Comparison of ENCODE assay signal across 12 cellular contexts in genomic region chr14:94143239-94143638, GRCh38. TPM values are rescaled to one million over a fixed set of nuclear protein-coding genes. Genes with fewer than 3 reads are reported as not detected.
DNase-seq lines count a peak whose midpoint lies in the region; ATAC-seq and TF ChIP-seq lines count a peak whose summit lies in the region.
"Had no signal": no experiment of that assay in that cellular context is flagged by ENCODE, and none has a peak within 500 bp of the region (broad histone marks: within the 10 kb centered on the region; RNA-seq: fewer than 3 reads in every experiment).

No MANE protein-coding gene starts in this region.

- no peak for TF ChIP-seq EP300 in SK-N-SH (IDR thresholded peaks at IDR 0.05; ENCODE audit: borderline replicate concordance in 1 of 2, low read depth in 1 of 2, low read length in 1 of 2)

- H4K20me1 ChIP-seq in SK-N-SH (ENCODE audit: insufficient read depth): no peaks in the 10 kb centered on the region

- TF ChIP-seq CTCF in BJ (IDR thresholded peaks at IDR 0.05; ENCODE audit: insufficient read depth, low read depth, low read length): peak; percentile 36
- TF ChIP-seq CTCF in GM12873 (IDR thresholded peaks at IDR 0.05; ENCODE audit: insufficient read depth, low read depth, low read length, missing control alignments): peak; percentile 49
- TF ChIP-seq CTCF in SK-N-SH (IDR thresholded peaks at IDR 0.05): peak; percentile 35; the same call in 1 of the 2 replicates
- TF ChIP-seq CTCF in foreskin fibroblast (IDR thresholded peaks at IDR 0.05; ENCODE audit: low read depth, low read length): peak; percentile 24
- TF ChIP-seq CTCF in colonic mucosa (IDR thresholded peaks at IDR 0.05): no peak
- peak in 3 of 6 experiments; percentile 6 to 16 (median 14) for TF ChIP-seq CTCF in Peyer's patch (IDR thresholded peaks at IDR 0.05)

- no peaks in the 10 kb centered on the region for H3F3A ChIP-seq in SK-N-SH (replicated peaks; ENCODE audit: insufficient read depth)

- POLR2A ChIA-PET in BJ (lab: Charles Lee) (no interaction called here), SK-N-SH (lab: Yijun Ruan, JAX) (no interaction called here)

- H3K9me3 ChIP-seq in SK-N-SH (no peaks in the 10 kb centered on the region), colonic mucosa (no peaks in the 10 kb centered on the region), Peyer's patch (no peaks in the 10 kb centered on the region)
- H3K9me3 ChIP-seq: esophagus squamous epithelium, lower lobe of right lung had no signal

- no peak for ATAC-seq in HG03108 (IDR thresholded peaks at IDR 0.05; ENCODE audit: unreplicated experiment)
- ATAC-seq: lower lobe of right lung had no signal

- H3K27me3 ChIP-seq in BJ (ENCODE audit: control insufficient read depth, insufficient read depth, low read length) (peaks cover 3% of the 10 kb centered on the region), SK-N-SH (ENCODE audit: insufficient read depth) (no peaks in the 10 kb centered on the region), colonic mucosa (no peaks in the 10 kb centered on the region), Peyer's patch (no peaks in the 10 kb centered on the region)

- no peaks in the 10 kb centered on the region for H3K9me2 ChIP-seq in SK-N-SH

- no peak overlapping the region for H3K9ac ChIP-seq in SK-N-SH
- no peak overlapping the region for H3K9ac ChIP-seq in colonic mucosa (ENCODE audit: low read depth in 2 of 2, low read length in 2 of 2)

- no peaks in the 10 kb centered on the region for H3K4me1 ChIP-seq in SK-N-SH (ENCODE audit: control insufficient read depth in 1 of 2, insufficient read depth in 2 of 2, low read depth in 1 of 2, low read length in 1 of 2)
- H3K4me1 ChIP-seq in colonic mucosa: no peaks in the 10 kb centered on the region
- H3K4me1 ChIP-seq in Peyer's patch: no peaks in the 10 kb centered on the region
- H3K4me1 ChIP-seq: esophagus squamous epithelium had no signal

- no peaks in the 10 kb centered on the region for H3K36me3 ChIP-seq in BJ (ENCODE audit: control insufficient read depth, insufficient read depth, low read length)
- no peaks in the 10 kb centered on the region for H3K36me3 ChIP-seq in SK-N-SH (replicated peaks in 1 of 2; ENCODE audit: control insufficient read depth in 1 of 2, insufficient read depth in 2 of 2, low read length in 1 of 2)
- H3K36me3 ChIP-seq in colonic mucosa: no peaks in the 10 kb centered on the region
- no peaks in the 10 kb centered on the region for H3K36me3 ChIP-seq in Peyer's patch
- H3K36me3 ChIP-seq: esophagus squamous epithelium, lower lobe of right lung had no signal

- peak; percentile 37 for TF ChIP-seq RAD21 in SK-N-SH (IDR thresholded peaks at IDR 0.05; ENCODE audit: low read length)

- H3K27ac ChIP-seq in SK-N-SH (ENCODE audit: low read depth in 2 of 2, low read length in 1 of 2): no peak overlapping the region
- no peak overlapping the region for H3K27ac ChIP-seq in colonic mucosa
- H3K27ac ChIP-seq in Peyer's patch: no peak overlapping the region
- H3K27ac ChIP-seq: esophagus squamous epithelium, lower lobe of right lung had no signal

- no peak for TF ChIP-seq POLR2A in Peyer's patch (IDR thresholded peaks at IDR 0.05)

- no peak overlapping the region for H2AFZ ChIP-seq in SK-N-SH (ENCODE audit: low read depth)

- no peaks in the 10 kb centered on the region for H3K79me2 ChIP-seq in SK-N-SH (ENCODE audit: insufficient read depth)

- intact Hi-C loops in colonic mucosa (cut with DNase I): no loop called here

- CTCF ChIA-PET in BJ (lab: Yijun Ruan, JAX): interaction anchor here (0.7 to 9.7 kb wide), 6 partner anchors 8 to 115 kb away, joined by 3 to 248 read pairs (median 4); no protein-coding TSS in a partner anchor
- CTCF ChIA-PET in SK-N-SH (lab: Yijun Ruan, JAX): interaction anchor here (0.8 to 4.7 kb wide), 8 partner anchors 12 to 488 kb away, joined by 3 to 28 read pairs (median 10); partner anchors contain the start of gene IFI27L2

- H3K4me3 ChIP-seq in BJ (ENCODE audit: low read depth, low read length): no peak overlapping the region
- no peak overlapping the region for H3K4me3 ChIP-seq in SK-N-SH (ENCODE audit: low read depth in 2 of 2, low read length in 1 of 2)
- H3K4me3 ChIP-seq in foreskin fibroblast (ENCODE audit: low read depth in 1 of 2, low read length in 2 of 2): no peak overlapping the region
- no peak overlapping the region for H3K4me3 ChIP-seq in colonic mucosa
- H3K4me3 ChIP-seq in Peyer's patch: no peak overlapping the region
- H3K4me3 ChIP-seq: esophagus squamous epithelium, lower lobe of right lung had no signal

- no peak for DNase-seq in BJ (ENCODE audit: low read depth)
- no peak for DNase-seq in SK-N-SH
- peak in 1 of 2 donors; percentile 29 for DNase-seq in foreskin fibroblast
- no peak for DNase-seq in colonic mucosa
- no peak for DNase-seq in NCI-H2107 treated with DMSO at 0.1 percent for 48 hours (lab: John Stamatoyannopoulos, UW; ENCODE audit: unreplicated experiment)
- DNase-seq in Peyer's patch: no peak
- DNase-seq: esophagus squamous epithelium; lower lobe of right lung; NCI-H187 treated with DMSO at 0.1 percent for 48 hours; stimulated activated naive CD4-positive, alpha-beta T cell treated with Interleukin-2 at 50 U/mL for 16 hours had no signal

- WGBS in SK-N-SH (ENCODE audit: low lambda C conversion rate): 91% methylated on average over 3 of the region's 3 CpGs

- no peak overlapping the region for H3K4me2 ChIP-seq in SK-N-SH

TF ChIP-seq in SK-N-SH, 30 proteins besides CTCF, POLR2A, EP300 and RAD21:
- TF ChIP-seq ZBTB33 (IDR thresholded peaks at IDR 0.05; ENCODE audit: borderline replicate concordance, low read depth) (no peak), FOSL2 (IDR thresholded peaks at IDR 0.05; ENCODE audit: borderline replicate concordance, low read depth) (no peak), MEF2A (IDR thresholded peaks at IDR 0.05; ENCODE audit: borderline replicate concordance, low read depth) (no peak), MXI1 (IDR thresholded peaks at IDR 0.05; ENCODE audit: low read depth, low read length) (no peak), YY1 (IDR thresholded peaks at IDR 0.05; ENCODE audit: low read depth) (no peak), NRF1 (IDR thresholded peaks at IDR 0.05; ENCODE audit: low read depth, low read length) (no peak), IRF3 (IDR thresholded peaks at IDR 0.05; ENCODE audit: low read depth, low read length) (no peak)

RNA-seq across cellular contexts. Expression of gene IFI27L2, which starts 13.8 kb away (rescaled TPM):
- polyA plus RNA-seq in BJ (2011; rRNA removed): 122 and 201 TPM in 2 replicates
- 27.6 and 37.9 TPM in 2 replicates for polyA minus RNA-seq in BJ (2011; rRNA and poly(A)+ RNA removed)
- 200 and 208 TPM in 2 replicates for polyA plus RNA-seq in SK-N-SH (2012; rRNA removed)
- polyA plus RNA-seq in SK-N-SH (2012; cell fraction: cytosol; rRNA removed): 96.4 and 123 TPM in 2 replicates
- 63.8 and 108 TPM in 2 replicates for polyA plus RNA-seq in SK-N-SH (2012; cell fraction: nucleus; rRNA removed)
- 10 to 100 TPM; 27.6 to 51.4 TPM for total RNA-seq in colonic mucosa
- 10 to 100 TPM; 26.5 to 91.1 (median 63.9) TPM for total RNA-seq in Peyer's patch

RNA-seq across cellular contexts. Expression of gene PPP4R4, which starts 30.9 kb away (rescaled TPM):
- 0.37 and 0.39 TPM in 2 replicates for polyA plus RNA-seq in BJ (2011; rRNA removed)
- 0.57 and 0.85 TPM in 2 replicates for polyA minus RNA-seq in BJ (2011; rRNA and poly(A)+ RNA removed)
- 2.5 and 3.5 TPM in 2 replicates for polyA plus RNA-seq in SK-N-SH (2012; rRNA removed)
- 4.5 and 5.6 TPM in 2 replicates for polyA plus RNA-seq in SK-N-SH (2012; cell fraction: cytosol; rRNA removed)
- polyA plus RNA-seq in SK-N-SH (2012; cell fraction: nucleus; rRNA removed): 2.1 and 5.6 TPM in 2 replicates
- total RNA-seq in colonic mucosa: under 1 TPM in 1 of 2 donors, not detected in 1; 0.27 TPM
- 1 to 10 TPM in 2 of 4 donors, not detected in 2; 2.5 to 5.0 TPM for total RNA-seq in Peyer's patch

RNA-seq across cellular contexts. Expression of gene IFI27, which starts 32.7 kb away (rescaled TPM):
- 4.1 and 6.5 TPM in 2 replicates for polyA plus RNA-seq in BJ (2011; rRNA removed)
- 2.1 and 2.7 TPM in 2 replicates for polyA minus RNA-seq in BJ (2011; rRNA and poly(A)+ RNA removed)
- polyA plus RNA-seq in SK-N-SH (2012; rRNA removed): 1.2 and 2.4 TPM in 2 replicates
- 0.19 and 1.6 TPM in 2 replicates for polyA plus RNA-seq in SK-N-SH (2012; cell fraction: cytosol; rRNA removed)
- 5.0 and 6.8 TPM in 2 replicates for polyA plus RNA-seq in SK-N-SH (2012; cell fraction: nucleus; rRNA removed)
- total RNA-seq in colonic mucosa: 100 to 1,000 TPM; 219 to 709 TPM
- 100 to 1,000 TPM; 163 to 668 (median 294) TPM for total RNA-seq in Peyer's patch
